ENCODE assay signal across 8 cellular contexts in the genomic region with DNA sequence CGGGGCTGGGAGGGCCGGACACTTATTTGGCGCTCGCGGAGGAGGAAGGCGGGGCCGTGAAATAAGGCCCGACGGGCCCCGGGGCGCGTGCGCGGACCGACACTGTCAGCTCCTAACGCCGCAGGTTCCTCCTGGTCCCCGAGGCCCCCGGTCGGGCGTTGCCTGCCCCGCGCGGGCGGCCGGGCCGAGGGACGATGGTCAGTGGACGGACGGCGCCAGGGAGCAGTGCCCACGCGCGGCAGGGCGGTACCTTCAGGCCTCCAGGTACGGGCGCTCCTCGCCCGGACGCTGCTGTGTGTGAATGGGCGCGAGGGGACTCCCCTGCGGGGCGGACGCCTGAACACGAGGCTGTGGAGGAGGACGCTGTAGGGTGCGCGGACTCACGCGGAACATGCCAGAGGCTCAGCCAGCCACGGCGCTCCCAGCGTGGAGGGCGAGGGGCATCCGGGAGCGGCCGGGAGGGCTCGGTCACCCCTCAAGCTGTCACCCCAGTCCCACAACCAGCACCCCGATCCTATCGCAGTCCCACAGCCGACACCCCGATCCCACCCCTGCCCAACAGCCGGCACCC. TPM values are rescaled to one million over a fixed set of nuclear protein-coding genes. Genes with fewer than 3 reads are reported as not detected.
DNase-seq lines count a peak whose midpoint lies in the region; ATAC-seq and TF ChIP-seq lines count a peak whose summit lies in the region.

No MANE protein-coding gene starts in this region.

- H3K27ac ChIP-seq in OCI-LY3 (ENCODE audit: low read length), result peak overlapping the region; percentile 70

- peak overlapping the region; percentile 95 for H3K9ac ChIP-seq in OCI-LY3 (ENCODE audit: low read length)

- H3K79me2 ChIP-seq in OCI-LY3 (ENCODE audit: low read length), result peaks cover 57% of the 10 kb centered on the region

- no peak overlapping the region for H2AFZ ChIP-seq in OCI-LY3 (ENCODE audit: low read depth, low read length)

- H3K4me1 ChIP-seq in OCI-LY3 (ENCODE audit: low read length) (peaks cover 13% of the 10 kb centered on the region), mucosa of descending colon (ENCODE audit: low read depth) (peaks cover 10% of the 10 kb centered on the region)

- intact Hi-C loops in mucosa of descending colon (cut with DNase I, micrococcal nuclease), result no loop called here

- peaks cover 3% of the 10 kb centered on the region for H3K36me3 ChIP-seq in OCI-LY3 (replicated peaks; ENCODE audit: low read depth, low read length)
- H3K36me3 ChIP-seq in mucosa of descending colon (ENCODE audit: low read depth), result no peaks in the 10 kb centered on the region

- H3K9me3 ChIP-seq in OCI-LY3 (ENCODE audit: insufficient read depth, low read length) (no peaks in the 10 kb centered on the region), mucosa of descending colon (no peaks in the 10 kb centered on the region)

- TF ChIP-seq CTCF in OCI-LY3 (IDR thresholded peaks at IDR 0.05; ENCODE audit: low read depth, low read length) (no peak), epithelial cell of esophagus (IDR thresholded peaks at IDR 0.05; ENCODE audit: insufficient read depth, low read depth, low read length, missing control alignments) (no peak), mucosa of descending colon (IDR thresholded peaks at IDR 0.05) (no peak)

- H3K4me2 ChIP-seq in OCI-LY3 (ENCODE audit: low read length), result peak overlapping the region; percentile 93

- 0 out of 2 replicates have a peak, but pooled peaks cover 2% of the 10 kb centered on the region for H4K20me1 ChIP-seq in OCI-LY3 (ENCODE audit: insufficient read depth, low read length)

- no peaks in the 10 kb centered on the region for H3K27me3 ChIP-seq in OCI-LY3 (ENCODE audit: low read depth, low read length)

- H3K4me3 ChIP-seq in OCI-LY3 (ENCODE audit: low read length), result peak overlapping the region; percentile 93
- peak overlapping the region; percentile 84 for H3K4me3 ChIP-seq in epithelial cell of esophagus (ENCODE audit: low read length)
- H3K4me3 ChIP-seq in mucosa of descending colon, result peak overlapping the region; percentile 90

- ATAC-seq in GM21390 (IDR thresholded peaks at IDR 0.05; ENCODE audit: unreplicated experiment), result peak; percentile 56
- peak; percentile 94 for ATAC-seq in mucosa of descending colon

- DNase-seq in D341Med (ENCODE audit: low spot score) (peak; percentile 98), HUDEP-2 (lab: John Stamatoyannopoulos, UW; ENCODE audit: unreplicated experiment in 76 of 76) (peak in 75 of 76 experiments; percentile 19 to 93 (median 86)), activated T-cell treated with anti-CD3 and anti-CD28 coated beads for 24 hours (ENCODE audit: low read depth) (peak; percentile 92), epithelial cell of esophagus (ENCODE audit: low read depth) (peak; percentile 97), mucosa of descending colon (peak; percentile 95 to 97 (median 97))
- DNase-seq in stimulated activated CD8-positive, alpha-beta memory T cell treated with anti-CD3 and anti-CD28 coated beads, Interleukin-4, amount 100 ng/mL, for 1 hour (ENCODE audit: low read depth in 2 of 2, low spot score in 1 of 2), result peak; percentile 82 to 89

RNA-seq across cellular contexts. Expression of a gene that starts 0.3 kb away (rescaled TPM):
- 10 to 100 TPM; 10.3 to 12.8 (median 11.4) TPM for total RNA-seq in mucosa of descending colon

RNA-seq across cellular contexts. Expression of a gene that starts 26.0 kb away (rescaled TPM):
- 10 to 100 TPM in 1 of 3 donors, 1 to 10 TPM in 2; 2.7 to 19.7 (median 6.7) TPM for total RNA-seq in mucosa of descending colon

RNA-seq across cellular contexts. Expression of a gene that starts 30.9 kb away (rescaled TPM):
- total RNA-seq in mucosa of descending colon, result 10 to 100 TPM; 23.5 to 42.8 (median 34.2) TPM

RNA-seq across cellular contexts. Expression of a gene that starts 53.2 kb away (rescaled TPM):
- total RNA-seq in mucosa of descending colon, result 10 to 100 TPM; 35.4 to 49.3 (median 36.2) TPM

Comparison
In these comparisons a context has a peak if more than half of its experiments do, and no peak if none do; other contexts are left out.
1. Peak in every context shown above with its lines: DNase-seq, ATAC-seq, H3K4me3 ChIP-seq and H3K27ac ChIP-seq.